In genomic region chrX:103063191-103063845, GRCh38 we compare ENCODE assay signal across 8 cellular contexts. TPM values are rescaled to one million over a fixed set of nuclear protein-coding genes. Genes with fewer than 3 reads are reported as not detected.
DNase-seq lines count a peak whose midpoint lies in the region; ATAC-seq and TF ChIP-seq lines count a peak whose summit lies in the region.

No MANE protein-coding gene starts in this region.

- no peak for TF ChIP-seq RAD21 in IMR-90 (IDR thresholded peaks at IDR 0.05; ENCODE audit: low read length)

- no peak overlapping the region for H3K4me3 ChIP-seq in IMR-90 (ENCODE audit: insufficient read depth, low read depth, low read length)
- peak overlapping the region; percentile 60 for H3K4me3 ChIP-seq in WERI-Rb-1 (ENCODE audit: low read depth, low read length)
- peak overlapping the region; percentile 16 to 40 for H3K4me3 ChIP-seq in right atrium auricular region
- peak overlapping the region; percentile 45 for H3K4me3 ChIP-seq in smooth muscle cell
- no peak overlapping the region for H3K4me3 ChIP-seq in naive thymus-derived CD4-positive, alpha-beta T cell (ENCODE audit: low read length)

- no peak overlapping the region for H4K91ac ChIP-seq in IMR-90 (ENCODE audit: insufficient read depth, low read depth, low read length)

- H4K8ac ChIP-seq in IMR-90 (ENCODE audit: low read depth in 2 of 2, low read length in 2 of 2): no peak overlapping the region

- no TSS peak for BruUV-seq in IMR-90 (replicated peaks; lab: Mats Ljungman, UMichigan)

- peaks cover 15 to 25% (median 19%) of the 10 kb centered on the region in 5 donors for H3K27me3 Mint-ChIP-seq in naive thymus-derived CD4-positive, alpha-beta T cell

- no peak overlapping the region for H2AK5ac ChIP-seq in IMR-90 (ENCODE audit: low read depth, low read length)

- no peak for TF ChIP-seq POLR2A in IMR-90 (IDR thresholded peaks at IDR 0.05; ENCODE audit: low read depth, low read length)

- WGBS in IMR-90 (ENCODE audit: extremely low coverage in 2 of 2, insufficient read length in 1 of 2), 2 experiments: 17% methylated on average over 1 of the region's 34 CpGs; no CpG with 5 or more reads in 1 of the 2 experiments
- WGBS in smooth muscle cell (ENCODE audit: low lambda C conversion rate): 50% methylated on average over 26 of the region's 34 CpGs

- H3F3A ChIP-seq in smooth muscle cell (ENCODE audit: low read depth): no peaks in the 10 kb centered on the region

- H3K4me2 ChIP-seq in IMR-90 (ENCODE audit: low read depth, low read length) (no peak overlapping the region; the same call in 1 of the 2 replicates), smooth muscle cell (peak overlapping the region; percentile 83)

- no peak overlapping the region for H2AFZ ChIP-seq in IMR-90 (replicated peaks; ENCODE audit: low read length, poor library complexity)
- H2AFZ ChIP-seq in smooth muscle cell (ENCODE audit: low read depth): no peak overlapping the region

- no peak overlapping the region for H2BK120ac ChIP-seq in IMR-90 (ENCODE audit: low read depth, low read length)

- POLR2A ChIA-PET in IMR-90 (lab: Charles Lee; ENCODE audit: unreplicated experiment): no interaction called here
- POLR2A ChIA-PET in naive thymus-derived CD4-positive, alpha-beta T cell (lab: Charles Lee): no interaction called here

- H4K20me1 ChIP-seq in IMR-90 (ENCODE audit: insufficient read depth, low read length) (no peaks in the 10 kb centered on the region), smooth muscle cell (ENCODE audit: low read depth) (no peaks in the 10 kb centered on the region)

- peak overlapping the region in 5 of 10 donors; percentile 26 to 72 (median 42) for H3K4me3 Mint-ChIP-seq in naive thymus-derived CD4-positive, alpha-beta T cell

- CTCF ChIA-PET in IMR-90 (lab: Yijun Ruan, JAX): no interaction called here
- CTCF ChIA-PET in naive thymus-derived CD4-positive, alpha-beta T cell (lab: Charles Lee): no interaction called here

- no peak overlapping the region for H2BK20ac ChIP-seq in IMR-90 (ENCODE audit: low read depth, low read length)

- H3K23ac ChIP-seq in IMR-90 (ENCODE audit: low read depth, low read length): no peak overlapping the region

- H4K5ac ChIP-seq in IMR-90 (ENCODE audit: low read depth, low read length): no peak overlapping the region

- no peaks in the 10 kb centered on the region for H3K9me3 ChIP-seq in IMR-90 (ENCODE audit: control insufficient read depth, insufficient read depth, low read length)
- no peaks in the 10 kb centered on the region for H3K9me3 ChIP-seq in WERI-Rb-1 (ENCODE audit: severe bottlenecking)
- H3K9me3 ChIP-seq in right atrium auricular region: no peaks in the 10 kb centered on the region
- no peaks in the 10 kb centered on the region for H3K9me3 ChIP-seq in smooth muscle cell (replicated peaks; ENCODE audit: low read depth)
- H3K9me3 ChIP-seq in naive thymus-derived CD4-positive, alpha-beta T cell (ENCODE audit: control insufficient read depth in 2 of 3, low read length in 3 of 3): no peaks in the 10 kb centered on the region

- no peaks in the 10 kb centered on the region for H3K79me1 ChIP-seq in IMR-90 (ENCODE audit: low read depth in 1 of 2, low read length in 2 of 2)

- no peak overlapping the region for H3K27ac ChIP-seq in IMR-90 (ENCODE audit: insufficient read depth, low read length)
- H3K27ac ChIP-seq in WERI-Rb-1: peak overlapping the region; percentile 56
- no peak overlapping the region for H3K27ac ChIP-seq in right atrium auricular region
- no peak overlapping the region for H3K27ac ChIP-seq in smooth muscle cell (ENCODE audit: low read depth)
- H3K27ac ChIP-seq in naive thymus-derived CD4-positive, alpha-beta T cell (ENCODE audit: low read depth, low read length): no peak overlapping the region

- in situ Hi-C loops in IMR-90 (cut with MboI; ENCODE audit: low sequenced_read_pairs): no loop called here

- H3K27ac Mint-ChIP-seq in naive thymus-derived CD4-positive, alpha-beta T cell: no peak overlapping the region

- no peak overlapping the region for H3K9ac ChIP-seq in IMR-90 (ENCODE audit: low read depth, low read length)
- H3K9ac ChIP-seq in smooth muscle cell (ENCODE audit: low read depth): no peak overlapping the region

- H3K4ac ChIP-seq in IMR-90 (ENCODE audit: low read depth, low read length): no peak overlapping the region

- H3K36me3 Mint-ChIP-seq in naive thymus-derived CD4-positive, alpha-beta T cell: no peaks in the 10 kb centered on the region

- H2AK9ac ChIP-seq in IMR-90 (replicated peaks; ENCODE audit: low read depth, low read length, poor library complexity): no peak overlapping the region

- H3K14ac ChIP-seq in IMR-90 (replicated peaks; ENCODE audit: low read depth, low read length): no peak overlapping the region

- H3K27me3 ChIP-seq in IMR-90 (ENCODE audit: control insufficient read depth, insufficient read depth, low read length) (no peaks in the 10 kb centered on the region; the same call in 1 of the 2 replicates), WERI-Rb-1 (ENCODE audit: insufficient read depth, low read depth, severe bottlenecking) (peaks cover 42% of the 10 kb centered on the region), right atrium auricular region (peaks cover 0 to 6% of the 10 kb centered on the region in 2 donors), smooth muscle cell (ENCODE audit: low read depth) (no peaks in the 10 kb centered on the region)
- H3K27me3 ChIP-seq in naive thymus-derived CD4-positive, alpha-beta T cell (ENCODE audit: control insufficient read depth in 2 of 2, insufficient read depth in 2 of 2, low read length in 2 of 2): no peaks in the 10 kb centered on the region

- no peaks in the 10 kb centered on the region for H3K79me2 ChIP-seq in smooth muscle cell (ENCODE audit: low read depth)

- no peaks in the 10 kb centered on the region for H3K4me1 ChIP-seq in IMR-90 (ENCODE audit: control insufficient read depth, insufficient read depth, low read length)
- H3K4me1 ChIP-seq in right atrium auricular region: no peaks in the 10 kb centered on the region
- no peaks in the 10 kb centered on the region for H3K4me1 ChIP-seq in smooth muscle cell (ENCODE audit: low read depth)
- no peaks in the 10 kb centered on the region for H3K4me1 ChIP-seq in naive thymus-derived CD4-positive, alpha-beta T cell (ENCODE audit: control insufficient read depth in 2 of 2, insufficient read depth in 2 of 2, low read length in 2 of 2)

- H2BK15ac ChIP-seq in IMR-90 (ENCODE audit: low read depth, low read length): no peak overlapping the region

- H3K56ac ChIP-seq in IMR-90 (ENCODE audit: extremely low read depth, insufficient read depth, low read length): no peak overlapping the region

- TF ChIP-seq CTCF in IMR-90 (conservative IDR thresholded peaks at IDR 0.05; ENCODE audit: low read depth, low read length) (no peak), WERI-Rb-1 (IDR thresholded peaks at IDR 0.05; ENCODE audit: low read depth, low read length) (no peak), right atrium auricular region (IDR thresholded peaks at IDR 0.05) (no peak), smooth muscle cell (IDR thresholded peaks at IDR 0.05; ENCODE audit: borderline replicate concordance, insufficient read depth, poor library complexity, severe bottlenecking) (peak; percentile 14)

- no peak overlapping the region for H3K18ac ChIP-seq in IMR-90 (ENCODE audit: low read depth, low read length)

- H3K9me1 ChIP-seq in IMR-90 (ENCODE audit: insufficient read depth, low read length): no peaks in the 10 kb centered on the region

- peak; percentile 34 for DNase-seq in AG08396 (ENCODE audit: low spot score)
- DNase-seq in IMR-90: peak; percentile 12
- peak; percentile 68 for DNase-seq in WERI-Rb-1
- no peak for DNase-seq in right atrium auricular region (ENCODE audit: low spot score)
- DNase-seq in smooth muscle cell (lab: John Stamatoyannopoulos, UW; ENCODE audit: unreplicated experiment): no peak
- DNase-seq in naive thymus-derived CD4-positive, alpha-beta T cell: no peak
- DNase-seq in stimulated activated CD4-positive, alpha-beta T cell treated with anti-CD3 and anti-CD28 coated beads, Interleukin-4, amount 100 ng/mL, for 4 hours: no peak

- ATAC-seq in IMR-90 (ENCODE audit: low read depth) (peak; percentile 60), GM18867 (IDR thresholded peaks at IDR 0.05; ENCODE audit: unreplicated experiment) (no peak)
- no peak for ATAC-seq in naive thymus-derived CD4-positive, alpha-beta T cell

- dilution Hi-C loops in IMR-90 (cut with HindIII; ENCODE audit: low sequenced_read_pairs, unreplicated experiment): no loop called here

- intact Hi-C loops in IMR-90 (cut with micrococcal nuclease): no loop called here
- intact Hi-C loops in naive thymus-derived CD4-positive, alpha-beta T cell (cut with micrococcal nuclease): no loop called here

- peaks cover 0 to 3% (median 0%) of the 10 kb centered on the region in 7 donors for H3K4me1 Mint-ChIP-seq in naive thymus-derived CD4-positive, alpha-beta T cell

- H3K36me3 ChIP-seq in IMR-90 (ENCODE audit: control insufficient read depth, insufficient read depth, low read length) (no peaks in the 10 kb centered on the region), WERI-Rb-1 (no peaks in the 10 kb centered on the region), right atrium auricular region (no peaks in the 10 kb centered on the region), smooth muscle cell (ENCODE audit: low read depth) (no peaks in the 10 kb centered on the region)
- H3K36me3 ChIP-seq in naive thymus-derived CD4-positive, alpha-beta T cell (ENCODE audit: control insufficient read depth in 2 of 3, insufficient read depth in 3 of 3, low read length in 3 of 3): no peaks in the 10 kb centered on the region

- peaks cover 0 to 3% (median 0%) of the 10 kb centered on the region in 11 donors for H3K9me3 Mint-ChIP-seq in naive thymus-derived CD4-positive, alpha-beta T cell

- no peak overlapping the region for H2BK5ac ChIP-seq in IMR-90 (ENCODE audit: low read depth, low read length, poor library complexity, severe bottlenecking)

RNA-seq across cellular contexts. Expression of gene BEX1, which starts 0.7 kb away (rescaled TPM):
- 0.18 TPM in 1 of 2 replicates, not detected in the other for total RNA-seq in IMR-90 (2012; rRNA removed)
- 0.27 and 0.49 TPM in 2 replicates for polyA plus RNA-seq in IMR-90 (2012; rRNA removed)
- 0.09 and 0.50 TPM in 2 replicates for polyA plus RNA-seq in IMR-90 (2012; cell fraction: cytosol; rRNA removed)
- 0.14 TPM in 1 of 2 replicates, not detected in the other for polyA plus RNA-seq in IMR-90 (2012; cell fraction: nucleus; rRNA removed; ENCODE audit: low replicate concordance)
- total RNA-seq in right atrium auricular region: 10 to 100 TPM in 1 of 2 donors, 1 to 10 TPM in 1; 5.9 to 49.2 TPM
- 3.2 and 11.1 TPM in 2 replicates for total RNA-seq in smooth muscle cell
- polyA plus RNA-seq in smooth muscle cell: 4.1 and 5.1 TPM in 2 replicates
- total RNA-seq in naive thymus-derived CD4-positive, alpha-beta T cell: 1 to 10 TPM in 2 of 5 experiments, under 1 TPM in 1, not detected in 2; 0.43 to 1.5 (median 1.0) TPM
- under 1 TPM; 0.25 to 0.49 TPM for polyA plus RNA-seq in naive thymus-derived CD4-positive, alpha-beta T cell

RNA-seq across cellular contexts. Expression of gene NXF3, which starts 29.6 kb away (rescaled TPM):
- total RNA-seq in IMR-90 (2012; rRNA removed) (not detected in 2 replicates), right atrium auricular region (under 1 TPM; 0.22 to 0.39 TPM), smooth muscle cell (not detected in 2 replicates)
- polyA plus RNA-seq in IMR-90 (2012; rRNA removed) (not detected in 2 replicates), smooth muscle cell (not detected in 2 replicates)
- polyA plus RNA-seq in IMR-90 (2012; cell fraction: cytosol; rRNA removed): not detected in 2 replicates
- 0.15 and 0.40 TPM in 2 replicates for polyA plus RNA-seq in IMR-90 (2012; cell fraction: nucleus; rRNA removed; ENCODE audit: low replicate concordance)
- not detected for total RNA-seq in naive thymus-derived CD4-positive, alpha-beta T cell
- polyA plus RNA-seq in naive thymus-derived CD4-positive, alpha-beta T cell: not detected

Comparison
In these comparisons a context has a peak if more than half of its experiments do, and no peak if none do; other contexts are left out.
1. DNase-seq: peak in AG08396 (single experiment), IMR-90 (single experiment) and WERI-Rb-1 (single experiment); none in right atrium auricular region (single experiment), smooth muscle cell (single experiment), naive thymus-derived CD4-positive, alpha-beta T cell (0 of 9) and stimulated activated CD4-positive, alpha-beta T cell treated with anti-CD3 and anti-CD28 coated beads, Interleukin-4, amount 100 ng/mL, for 4 hours (0 of 2).
2. H3K4me3 ChIP-seq: peak in WERI-Rb-1 (single experiment), right atrium auricular region (2 of 2) and smooth muscle cell (single experiment); none in IMR-90 (single experiment) and naive thymus-derived CD4-positive, alpha-beta T cell (single experiment).